Comparison of ENCODE assay signal across 21 cellular contexts in the genomic region with DNA sequence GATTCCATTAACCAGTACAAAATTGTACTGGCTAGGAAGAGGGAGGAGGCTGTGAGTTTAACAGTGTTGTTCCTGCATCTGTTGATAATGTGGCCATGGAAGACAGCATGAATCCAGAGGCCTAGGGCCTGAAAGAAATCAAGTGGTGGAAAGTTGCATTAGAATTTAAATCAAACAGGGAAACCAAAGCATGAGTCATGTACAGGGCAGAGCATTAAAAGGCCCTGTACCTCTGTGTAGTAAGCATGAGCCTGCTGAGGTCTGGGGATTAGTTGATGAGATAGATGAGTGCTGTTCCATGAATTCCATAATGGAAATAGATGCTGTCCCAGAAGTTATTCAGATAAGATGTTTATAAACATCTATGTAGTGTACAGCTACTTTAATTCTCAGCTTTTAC. TPM values are rescaled to one million over a fixed set of nuclear protein-coding genes. Genes with fewer than 3 reads are reported as not detected.
DNase-seq lines count a peak whose midpoint lies in the region; ATAC-seq, FAIRE-seq and TF ChIP-seq lines count a peak whose summit lies in the region.
"Had no signal": no experiment of that assay in that cellular context is flagged by ENCODE, and none has a peak within 500 bp of the region (broad histone marks: within the 10 kb centered on the region; RNA-seq: fewer than 3 reads in every experiment).

No MANE protein-coding gene starts in this region.

- H3K9me3 ChIP-seq in astrocyte (ENCODE audit: insufficient read depth, low read depth, low read length) (no peaks in the 10 kb centered on the region), uterus (no peaks in the 10 kb centered on the region), stomach (no peaks in the 10 kb centered on the region)
- H3K9me3 ChIP-seq: BLaER1 treated with 17β-estradiol and CSF1 and Interleukin-3, amounts not matched to agents 10 nM and 100 nM; colonic mucosa; pancreas; tibial nerve had no signal

- no peak overlapping the region for H3K4me2 ChIP-seq in astrocyte (ENCODE audit: low read length)
- H3K4me2 ChIP-seq: BLaER1 treated with 17β-estradiol and CSF1 and Interleukin-3, amounts not matched to agents 10 nM and 100 nM had no signal

- no peak for TF ChIP-seq POLR2A in uterus (IDR thresholded peaks at IDR 0.05)
- TF ChIP-seq POLR2A in stomach (IDR thresholded peaks at IDR 0.05) = no peak

- H3K27ac ChIP-seq in astrocyte (ENCODE audit: low read depth, low read length) = no peak overlapping the region
- no peak overlapping the region for H3K27ac ChIP-seq in uterus
- H3K27ac ChIP-seq in stomach = no peak overlapping the region
- H3K27ac ChIP-seq: BLaER1 treated with 17β-estradiol and CSF1 and Interleukin-3, amounts not matched to agents 10 nM and 100 nM; colonic mucosa; HL-60; pancreas; tibial nerve had no signal

- H3K9me3 Mint-ChIP-seq in astrocyte (ENCODE audit: unreplicated experiment) = no peaks in the 10 kb centered on the region
- H3K9me3 Mint-ChIP-seq: immature natural killer cell, naive B cell had no signal

- DNase-seq in AG20443 (ENCODE audit: low spot score) = peak; percentile 15
- DNase-seq in HCEC 1CT = peak; percentile 34
- peak; percentile 2 for DNase-seq in astrocyte (ENCODE audit: low read depth)
- peak; percentile 14 for DNase-seq in iris pigment epithelial cell (ENCODE audit: low read depth)
- DNase-seq in stimulated activated CD4-positive, alpha-beta T cell treated with anti-CD3 and anti-CD28 coated beads, Interleukin-1b, Interleukin-23, amount 100 ng/mL, for 48 hours = no peak
- no peak for DNase-seq in uterus
- no peak for DNase-seq in stomach
- DNase-seq: colonic mucosa, DMS153, immature natural killer cell, naive B cell, NCI-H1417, NCI-H82, pancreas had no signal

- H3K36me3 ChIP-seq in astrocyte (ENCODE audit: insufficient read depth, low read length) (no peaks in the 10 kb centered on the region), uterus (no peaks in the 10 kb centered on the region), stomach (no peaks in the 10 kb centered on the region)
- H3K36me3 ChIP-seq: BLaER1 treated with 17β-estradiol and CSF1 and Interleukin-3, amounts not matched to agents 10 nM and 100 nM; colonic mucosa; pancreas; tibial nerve had no signal

- H3K27me3 ChIP-seq in astrocyte (ENCODE audit: insufficient read depth, low read length) = no peaks in the 10 kb centered on the region
- no peaks in the 10 kb centered on the region for H3K27me3 ChIP-seq in uterus
- H3K27me3 ChIP-seq in stomach = no peaks in the 10 kb centered on the region
- H3K27me3 ChIP-seq: BLaER1 treated with 17β-estradiol and CSF1 and Interleukin-3, amounts not matched to agents 10 nM and 100 nM; colonic mucosa; pancreas; tibial nerve had no signal

- TF ChIP-seq CTCF in astrocyte (IDR thresholded peaks at IDR 0.05; ENCODE audit: insufficient read depth, low read depth, low read length) = no peak
- TF ChIP-seq CTCF in uterus (IDR thresholded peaks at IDR 0.05) = no peak
- TF ChIP-seq CTCF in stomach (IDR thresholded peaks at IDR 0.05) = no peak

- no peaks in the 10 kb centered on the region for H4K20me1 ChIP-seq in astrocyte (ENCODE audit: insufficient read depth, low read length)
- H4K20me1 ChIP-seq: BLaER1 treated with 17β-estradiol and CSF1 and Interleukin-3, amounts not matched to agents 10 nM and 100 nM had no signal

- H3K27me3 Mint-ChIP-seq in astrocyte (ENCODE audit: low read depth, unreplicated experiment) = no peaks in the 10 kb centered on the region
- H3K27me3 Mint-ChIP-seq: naive B cell had no signal

- H3K4me1 ChIP-seq in astrocyte (ENCODE audit: insufficient read depth, low read length) = no peaks in the 10 kb centered on the region
- no peaks in the 10 kb centered on the region for H3K4me1 ChIP-seq in uterus
- peaks cover 0 to 4% (median 0%) of the 10 kb centered on the region in 4 donors for H3K4me1 ChIP-seq in stomach
- H3K4me1 ChIP-seq: colonic mucosa, pancreas, tibial nerve had no signal

- H2AFZ ChIP-seq in astrocyte (ENCODE audit: low read depth, low read length) = no peak overlapping the region

- no peak overlapping the region for H3K4me3 ChIP-seq in astrocyte (ENCODE audit: insufficient read depth, low read depth, low read length)
- H3K4me3 ChIP-seq in uterus = no peak overlapping the region
- H3K4me3 ChIP-seq in stomach = no peak overlapping the region
- H3K4me3 ChIP-seq: BLaER1 treated with 17β-estradiol and CSF1 and Interleukin-3, amounts not matched to agents 10 nM and 100 nM; colonic mucosa; pancreas; tibial nerve had no signal

- H3K27ac Mint-ChIP-seq in astrocyte (ENCODE audit: unreplicated experiment) = no peak overlapping the region
- H3K27ac Mint-ChIP-seq: immature natural killer cell, naive B cell had no signal

- no peak for ATAC-seq in HG03095 (IDR thresholded peaks at IDR 0.05; ENCODE audit: unreplicated experiment)
- ATAC-seq: Panc1, pancreas had no signal

- no peak for TF ChIP-seq EP300 in stomach (IDR thresholded peaks at IDR 0.05)

- H3K4me1 Mint-ChIP-seq in astrocyte (ENCODE audit: low read depth, unreplicated experiment) = peaks cover 9% of the 10 kb centered on the region
- H3K4me1 Mint-ChIP-seq: immature natural killer cell had no signal

- intact Hi-C loops in uterus (cut with DNase I; ENCODE audit: low total_unique reads) (no loop called here), stomach (cut with DNase I; ENCODE audit: low total_unique reads) (no loop called here)

- no peaks in the 10 kb centered on the region for H3K79me2 ChIP-seq in astrocyte (ENCODE audit: insufficient read depth, low read length)

- no peaks in the 10 kb centered on the region for H3K36me3 Mint-ChIP-seq in astrocyte (ENCODE audit: low read depth, unreplicated experiment)
- H3K36me3 Mint-ChIP-seq: immature natural killer cell, naive B cell had no signal

- peak; percentile 29 for FAIRE-seq in astrocyte (lab: Jason Lieb, UNC)
- FAIRE-seq: endothelial cell of umbilical vein, H1 had no signal

- no peak overlapping the region for H3K4me3 Mint-ChIP-seq in astrocyte (ENCODE audit: unreplicated experiment)
- H3K4me3 Mint-ChIP-seq: immature natural killer cell, naive B cell had no signal

- no peak overlapping the region for H3K9ac ChIP-seq in astrocyte (ENCODE audit: low read length)
- H3K9ac ChIP-seq: BLaER1 treated with 17β-estradiol and CSF1 and Interleukin-3, amounts not matched to agents 10 nM and 100 nM had no signal

RNA-seq across cellular contexts. Expression of gene MID1IP1, which starts 58.3 kb away (rescaled TPM):
- total RNA-seq in astrocyte = 40.4 and 46.0 TPM in 2 replicates
- total RNA-seq in uterus = 10 to 100 TPM; 13.1 to 39.4 (median 27.9) TPM
- total RNA-seq in stomach = 10 to 100 TPM; 16.7 to 69.3 (median 44.6) TPM
- polyA plus RNA-seq in stomach = 10 to 100 TPM; 31.1 to 59.4 (median 55.0) TPM

Comparison
In these comparisons a context has a peak if more than half of its experiments do, and no peak if none do; other contexts are left out.
1. DNase-seq: peak in AG20443 (single experiment), HCEC 1CT (single experiment), astrocyte (single experiment) and iris pigment epithelial cell (single experiment); none in stimulated activated CD4-positive, alpha-beta T cell treated with anti-CD3 and anti-CD28 coated beads, Interleukin-1b, Interleukin-23, amount 100 ng/mL, for 48 hours (single experiment), uterus (0 of 2) and stomach (single experiment).